1 cellular context compared by ENCODE assay signal in genomic region chr10:12241810-12242529, GRCh38.
TF ChIP-seq lines count a peak whose summit lies in the region.

No MANE protein-coding gene starts in this region.

TF ChIP-seq in GM12878, 131 proteins besides CTCF, POLR2A, EP300 and RAD21 (continued from another document):
- no peak for TF ChIP-seq ZNF687 (IDR thresholded peaks at IDR 0.05)
- peak; percentile 42; the same call in 1 of the 2 replicates for TF ChIP-seq BMI1 (IDR thresholded peaks at IDR 0.05; ENCODE audit: borderline replicate concordance)
- no peak for TF ChIP-seq IRF5 (IDR thresholded peaks at IDR 0.05; ENCODE audit: borderline replicate concordance)
- no peak for TF ChIP-seq SREBF2 (IDR thresholded peaks at IDR 0.05; ENCODE audit: low read length)
- no peak for TF ChIP-seq SREBF1 (IDR thresholded peaks at IDR 0.05; ENCODE audit: low read length)
- no peak for TF ChIP-seq POLR2AphosphoS2 (IDR thresholded peaks at IDR 0.05; ENCODE audit: low read depth, low read length)
- TF ChIP-seq EED (IDR thresholded peaks at IDR 0.05; ENCODE audit: low read depth) = peak; percentile 80
- TF ChIP-seq PML (IDR thresholded peaks at IDR 0.05; ENCODE audit: low read length) = no peak
- TF ChIP-seq POLR2AphosphoS5 (IDR thresholded peaks at IDR 0.05; ENCODE audit: low read length) = peak; percentile 54
- TF ChIP-seq ZBTB40 (IDR thresholded peaks at IDR 0.05; ENCODE audit: borderline replicate concordance) = peak; percentile 34; the same call in 1 of the 2 replicates
- TF ChIP-seq HSF1 (IDR thresholded peaks at IDR 0.05; ENCODE audit: low read depth, low read length) = no peak
- TF ChIP-seq REST (IDR thresholded peaks at IDR 0.05; ENCODE audit: low read depth, low read length) = no peak
- 0 out of 2 replicates have a peak, but pooled peaks have one; percentile 31 for TF ChIP-seq CBFB (IDR thresholded peaks at IDR 0.05; ENCODE audit: low read depth)
- no peak for TF ChIP-seq TAF1 (IDR thresholded peaks at IDR 0.05; ENCODE audit: borderline replicate concordance, low read depth, low read length)
- 0 out of 2 replicates have a peak, but pooled peaks have one; percentile 34 for TF ChIP-seq NBN (IDR thresholded peaks at IDR 0.05)
- no peak for TF ChIP-seq TBL1XR1 (IDR thresholded peaks at IDR 0.05; ENCODE audit: low read depth, low read length)
- peak; percentile 27 for TF ChIP-seq SKIL (IDR thresholded peaks at IDR 0.05; ENCODE audit: low read depth, poor library complexity, severe bottlenecking)
- TF ChIP-seq PAX5 (IDR thresholded peaks at IDR 0.05; ENCODE audit: borderline replicate concordance, low read depth, low read length) = no peak
- TF ChIP-seq RAD51 (IDR thresholded peaks at IDR 0.05) = no peak
- no peak for TF ChIP-seq KAT2A (conservative IDR thresholded peaks at IDR 0.05; ENCODE audit: control insufficient read depth, low read depth, low read length)
- TF ChIP-seq WRNIP1 (IDR thresholded peaks at IDR 0.05; ENCODE audit: borderline replicate concordance, low read depth, low read length) = no peak
- no peak for TF ChIP-seq SUZ12 (IDR thresholded peaks at IDR 0.05; ENCODE audit: unreplicated experiment)
- TF ChIP-seq BHLHE40 (IDR thresholded peaks at IDR 0.05; ENCODE audit: borderline replicate concordance in 1 of 2, low read depth in 2 of 2, low read length in 1 of 2) = no peak
TF ChIP-seq in GM12878: peak in this region for 24.
